Comparison of ENCODE assay signal across 1 cellular context in genomic region chr17:45585037-45585437, GRCh38.
TF ChIP-seq lines count a peak whose summit lies in the region.

No MANE protein-coding gene starts in this region.

TF ChIP-seq in SK-N-SH, 30 proteins besides CTCF, POLR2A, EP300 and RAD21 (continued from another document):
- TF ChIP-seq, protein P1, sequence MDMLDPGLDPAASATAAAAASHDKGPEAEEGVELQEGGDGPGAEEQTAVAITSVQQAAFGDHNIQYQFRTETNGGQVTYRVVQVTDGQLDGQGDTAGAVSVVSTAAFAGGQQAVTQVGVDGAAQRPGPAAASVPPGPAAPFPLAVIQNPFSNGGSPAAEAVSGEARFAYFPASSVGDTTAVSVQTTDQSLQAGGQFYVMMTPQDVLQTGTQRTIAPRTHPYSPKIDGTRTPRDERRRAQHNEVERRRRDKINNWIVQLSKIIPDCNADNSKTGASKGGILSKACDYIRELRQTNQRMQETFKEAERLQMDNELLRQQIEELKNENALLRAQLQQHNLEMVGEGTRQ (IDR thresholded peaks at IDR 0.05; ENCODE audit: borderline replicate concordance, low read depth, low read length), result peak; percentile 83
- peak; percentile 67; the same call in 1 of the 2 replicates for TF ChIP-seq MXI1 (IDR thresholded peaks at IDR 0.05; ENCODE audit: low read depth, low read length)
TF ChIP-seq in SK-N-SH: peak in this region for 10; not testable (repeated sequence) for 20.
